In genomic region chr4:107069049-107069448, GRCh38 we compare ENCODE assay signal across 16 cellular contexts. TPM values are rescaled to one million over a fixed set of nuclear protein-coding genes. Genes with fewer than 3 reads are reported as not detected.
DNase-seq lines count a peak whose midpoint lies in the region; ATAC-seq and TF ChIP-seq lines count a peak whose summit lies in the region.
"Had no signal": no experiment of that assay in that cellular context is flagged by ENCODE, and none has a peak within 500 bp of the region (broad histone marks: within the 10 kb centered on the region; RNA-seq: fewer than 3 reads in every experiment).

No MANE protein-coding gene starts in this region.

- H3K4me3 ChIP-seq in fibroblast of villous mesenchyme (ENCODE audit: low read depth, low read length): no peak overlapping the region
- H3K4me3 ChIP-seq in MG63: no peak overlapping the region

- H3K4me1 Mint-ChIP-seq in natural killer cell treated with Interleukin-12 subunit alpha and Interleukin-12 subunit beta and Interleukin-15 and Interleukin-18, amount 100 ng/mL, for 72 hours (ENCODE audit: low read depth in 2 of 2): no peaks in the 10 kb centered on the region
- H3K4me1 Mint-ChIP-seq: CD4-positive, CD25-positive, alpha-beta regulatory T cell; natural killer cell; stimulated activated naive B cell treated with anti-CD40 and anti-IgM and Interleukin-4, amounts not matched to agents 10 μg/mL and 1 μg/mL and 100 μg/mL, for 72 hours had no signal

- ATAC-seq in HG02852 (IDR thresholded peaks at IDR 0.05; ENCODE audit: unreplicated experiment): peak; percentile 86
- no peak for ATAC-seq in HG03159 (IDR thresholded peaks at IDR 0.05; ENCODE audit: unreplicated experiment)
- no peak for ATAC-seq in natural killer cell treated with Interleukin-12 subunit alpha and Interleukin-12 subunit beta and Interleukin-15 and Interleukin-18, amount 100 ng/mL, for 72 hours
- ATAC-seq: stimulated activated naive B cell treated with anti-CD40 and anti-IgM and Interleukin-4, amounts not matched to agents 10 μg/mL and 1 μg/mL and 100 μg/mL, for 72 hours had no signal

- no peaks in the 10 kb centered on the region for H3K27me3 Mint-ChIP-seq in natural killer cell treated with Interleukin-12 subunit alpha and Interleukin-12 subunit beta and Interleukin-15 and Interleukin-18, amount 100 ng/mL, for 72 hours
- H3K27me3 Mint-ChIP-seq: CD4-positive, CD25-positive, alpha-beta regulatory T cell; stimulated activated naive B cell treated with anti-CD40 and anti-IgM and Interleukin-4, amounts not matched to agents 10 μg/mL and 1 μg/mL and 100 μg/mL, for 72 hours had no signal

- no peak overlapping the region for H3K4me3 Mint-ChIP-seq in natural killer cell treated with Interleukin-12 subunit alpha and Interleukin-12 subunit beta and Interleukin-15 and Interleukin-18, amount 100 ng/mL, for 72 hours
- H3K4me3 Mint-ChIP-seq: activated naive CD8-positive, alpha-beta T cell; CD4-positive, CD25-positive, alpha-beta regulatory T cell; natural killer cell; stimulated activated naive B cell treated with anti-CD40 and anti-IgM and Interleukin-4, amounts not matched to agents 10 μg/mL and 1 μg/mL and 100 μg/mL, for 72 hours had no signal

- no peaks in the 10 kb centered on the region for H3K36me3 ChIP-seq in MG63

- H3K9me3 Mint-ChIP-seq in natural killer cell treated with Interleukin-12 subunit alpha and Interleukin-12 subunit beta and Interleukin-15 and Interleukin-18, amount 100 ng/mL, for 72 hours: peaks cover 2% of the 10 kb centered on the region

- no peaks in the 10 kb centered on the region for H3K9me3 ChIP-seq in MG63

- TF ChIP-seq CTCF in fibroblast of villous mesenchyme (IDR thresholded peaks at IDR 0.05; ENCODE audit: insufficient read depth, low read depth, low read length): no peak

- no peaks in the 10 kb centered on the region for H3K27me3 ChIP-seq in MG63

- H3K36me3 Mint-ChIP-seq in natural killer cell treated with Interleukin-12 subunit alpha and Interleukin-12 subunit beta and Interleukin-15 and Interleukin-18, amount 100 ng/mL, for 72 hours: no peaks in the 10 kb centered on the region
- H3K36me3 Mint-ChIP-seq: activated naive CD8-positive, alpha-beta T cell; CD4-positive, CD25-positive, alpha-beta regulatory T cell; natural killer cell; stimulated activated naive B cell treated with anti-CD40 and anti-IgM and Interleukin-4, amounts not matched to agents 10 μg/mL and 1 μg/mL and 100 μg/mL, for 72 hours had no signal

- no peak overlapping the region for H3K27ac Mint-ChIP-seq in natural killer cell treated with Interleukin-12 subunit alpha and Interleukin-12 subunit beta and Interleukin-15 and Interleukin-18, amount 100 ng/mL, for 72 hours
- H3K27ac Mint-ChIP-seq: activated naive CD8-positive, alpha-beta T cell; CD4-positive, CD25-positive, alpha-beta regulatory T cell; natural killer cell; stimulated activated naive B cell treated with anti-CD40 and anti-IgM and Interleukin-4, amounts not matched to agents 10 μg/mL and 1 μg/mL and 100 μg/mL, for 72 hours had no signal

- DNase-seq in GM03348 (ENCODE audit: low spot score) (peak; percentile 66), SIG-M5 treated with dmso at 0.1 percent for 504 hours (lab: John Stamatoyannopoulos, UW; ENCODE audit: unreplicated experiment) (peak; percentile 85), fibroblast of villous mesenchyme (ENCODE audit: low read depth) (peak; percentile 55), NK-92 (lab: John Stamatoyannopoulos, UW; ENCODE audit: unreplicated experiment) (no peak), MG63 (no peak)
- no peak for DNase-seq in natural killer cell treated with Interleukin-12 subunit alpha and Interleukin-12 subunit beta and Interleukin-15 and Interleukin-18, amount 100 ng/mL, for 72 hours (ENCODE audit: low spot score)
- DNase-seq: activated CD4-positive, alpha-beta T cell treated with anti-CD3 and anti-CD28 coated beads, Interleukin-2, amount 50 U/mL, for 48 hours; CD4-positive, CD25-positive, alpha-beta regulatory T cell; effector CD4-positive, alpha-beta T cell; natural killer cell; NCI-H69; stimulated activated naive B cell treated with anti-CD40 and anti-IgM and Interleukin-4, amounts not matched to agents 10 μg/mL and 1 μg/mL and 100 μg/mL, for 72 hours had no signal

RNA-seq across cellular contexts. Expression of gene DKK2, which starts 32.9 kb away (rescaled TPM):
- under 0.01 and 0.43 TPM in 2 replicates for total RNA-seq in fibroblast of villous mesenchyme
- not detected in 2 replicates for total RNA-seq in MG63 (2014; rRNA removed; shearing (Covaris generic); ENCODE audit: low replicate concordance)
- total RNA-seq in natural killer cell treated with Interleukin-12 subunit alpha and Interleukin-12 subunit beta and Interleukin-15 and Interleukin-18, amount 100 ng/mL, for 72 hours: not detected
- total RNA-seq: CD4-positive, CD25-positive, alpha-beta regulatory T cell; T-helper 1 cell treated with Interleukin-12 subunit alpha and Interleukin-12 subunit beta and Interleukin-4 antibody, amounts not matched to agents 30 ng/mL and 1 ng/mL, for 36 hours had no signal

Comparison
In these comparisons a context has a peak if more than half of its experiments do, and no peak if none do; other contexts are left out.
1. DNase-seq: peak in GM03348 (single experiment), SIG-M5 treated with dmso at 0.1 percent for 504 hours (single experiment) and fibroblast of villous mesenchyme (single experiment); none in NK-92 (single experiment), MG63 (single experiment) and natural killer cell treated with Interleukin-12 subunit alpha and Interleukin-12 subunit beta and Interleukin-15 and Interleukin-18, amount 100 ng/mL, for 72 hours (single experiment).